Comparison of ENCODE assay signal across 9 cellular contexts in genomic region chr11:112963368-112963955, GRCh38. TPM values are rescaled to one million over a fixed set of nuclear protein-coding genes. Genes with fewer than 3 reads are reported as not detected.
DNase-seq lines count a peak whose midpoint lies in the region; ATAC-seq and TF ChIP-seq lines count a peak whose summit lies in the region.
"Had no signal": no experiment of that assay in that cellular context is flagged by ENCODE, and none has a peak within 500 bp of the region (broad histone marks: within the 10 kb centered on the region; RNA-seq: fewer than 3 reads in every experiment).

No MANE protein-coding gene starts in this region.

- intact Hi-C loops in sigmoid colon (cut with DNase I), result loop anchor here (5.0 to 10.0 kb wide), 7 partner anchors 49 to 671 kb away; no protein-coding TSS in a partner anchor

- ATAC-seq in GM18520 (IDR thresholded peaks at IDR 0.05; ENCODE audit: unreplicated experiment), result no peak
- ATAC-seq in T-helper 17 cell, result no peak

- no peaks in the 10 kb centered on the region for H3K36me3 ChIP-seq in HUES6 (ENCODE audit: control insufficient read depth, insufficient read depth, low read length)
- H3K36me3 ChIP-seq in right atrium auricular region, result no peaks in the 10 kb centered on the region
- H3K36me3 ChIP-seq in sigmoid colon, result no peaks in the 10 kb centered on the region

- H3K27ac Mint-ChIP-seq in T-helper 17 cell, result no peak overlapping the region
- H3K27ac Mint-ChIP-seq: activated naive CD8-positive, alpha-beta T cell treated with anti-CD3 and anti-CD28 coated beads, Interleukin-2, amount 10 ng/mL, durations not matched to agents 7 days and 5 days had no signal

- H3K9me3 ChIP-seq in HUES6 (ENCODE audit: control insufficient read depth, insufficient read depth, low read depth, low read length) (no peaks in the 10 kb centered on the region), right atrium auricular region (no peaks in the 10 kb centered on the region), sigmoid colon (no peaks in the 10 kb centered on the region), T-helper 17 cell (ENCODE audit: control insufficient read depth, low read length, poor library complexity, severe bottlenecking) (no peaks in the 10 kb centered on the region)

- 0 out of 2 replicates have a peak, but pooled peaks cover 4% of the 10 kb centered on the region for H3K4me1 ChIP-seq in HUES6 (ENCODE audit: control insufficient read depth, insufficient read depth, low read length)
- peaks cover 0 to 5% of the 10 kb centered on the region in 2 donors for H3K4me1 ChIP-seq in right atrium auricular region
- peaks cover 0 to 25% (median 17%) of the 10 kb centered on the region in 4 donors for H3K4me1 ChIP-seq in sigmoid colon

- no peak overlapping the region for H3K27ac ChIP-seq in HUES6 (ENCODE audit: low read depth, low read length)
- H3K27ac ChIP-seq in right atrium auricular region, result peak overlapping the region; percentile 83 to 90
- peak overlapping the region; percentile 64 to 77 (median 76) for H3K27ac ChIP-seq in sigmoid colon

- no peak for TF ChIP-seq CTCF in right atrium auricular region (IDR thresholded peaks at IDR 0.05)
- TF ChIP-seq CTCF in sigmoid colon (IDR thresholded peaks at IDR 0.05), result peak in 1 of 4 experiments; percentile 8

- no peak overlapping the region for H3K4me3 Mint-ChIP-seq in T-helper 17 cell

- peaks cover 61% of the 10 kb centered on the region for H3K27me3 ChIP-seq in HUES6 (ENCODE audit: control insufficient read depth, insufficient read depth, low read length)
- H3K27me3 ChIP-seq in right atrium auricular region, result no peaks in the 10 kb centered on the region
- peaks cover 0 to 16% (median 0%) of the 10 kb centered on the region in 3 donors for H3K27me3 ChIP-seq in sigmoid colon

- no peaks in the 10 kb centered on the region for H3K36me3 Mint-ChIP-seq in T-helper 17 cell (ENCODE audit: low read depth)

- peaks cover 71% of the 10 kb centered on the region for H3K27me3 Mint-ChIP-seq in T-helper 17 cell

- TF ChIP-seq POLR2A in sigmoid colon (IDR thresholded peaks at IDR 0.05), result no peak

- peak; percentile 30 for DNase-seq in RPMI8226
- no peak for DNase-seq in right atrium auricular region (ENCODE audit: low spot score)
- DNase-seq in sigmoid colon, result no peak
- DNase-seq in activated CD8-positive, alpha-beta memory T cell treated with anti-CD3 and anti-CD28 coated beads, Interleukin-2, amount 50 U/mL, for 4 hours, result no peak
- no peak for DNase-seq in T-helper 17 cell
- no peak for DNase-seq in hepatic stellate cell (ENCODE audit: low spot score)

- 8 to 18% methylated on average over 48 of the region's 48 CpGs for WGBS in sigmoid colon, 2 donors

- TF ChIP-seq EP300 in sigmoid colon (IDR thresholded peaks at IDR 0.05), result no peak

- H3K4me3 ChIP-seq in HUES6 (ENCODE audit: low read depth, low read length) (peak overlapping the region; percentile 76), right atrium auricular region (peak overlapping the region; percentile 64 to 67), sigmoid colon (peak overlapping the region; percentile 57 to 73 (median 68))

- peak overlapping the region; percentile 42 for H3K9ac ChIP-seq in HUES6 (ENCODE audit: low read length)

- H3K4me1 Mint-ChIP-seq in T-helper 17 cell, result peaks cover 9% of the 10 kb centered on the region

RNA-seq across cellular contexts. Expression of gene NCAM1, which starts 2.2 kb away (rescaled TPM):
- total RNA-seq in right atrium auricular region, result 100 to 1,000 TPM; 225 to 229 TPM
- 100 to 1,000 TPM in 1 of 4 donors, 10 to 100 TPM in 3; 64.2 to 124 (median 90.4) TPM for total RNA-seq in sigmoid colon
- polyA plus RNA-seq in sigmoid colon, result 1 to 10 TPM in 2 of 3 donors, under 1 TPM in 1; 0.46 to 9.7 (median 7.2) TPM
- total RNA-seq in T-helper 17 cell, result under 1 TPM; 0.40 to 0.44 TPM

Comparison
In these comparisons a context has a peak if more than half of its experiments do, and no peak if none do; other contexts are left out.
1. RNA of gene NCAM1, which starts 2.2 kb away (total RNA-seq): 225 to 229 TPM in right atrium auricular region and 64.2 to 124 TPM in sigmoid colon; 0.40 to 0.44 TPM in T-helper 17 cell; every median in the first group is over 10 times any median in the second.
2. Peak in every context shown above with its lines, with median percentiles within 50 percentile points of each other: H3K4me3 ChIP-seq.